ENCODE assay signal across 10 cellular contexts in the genomic region with DNA sequence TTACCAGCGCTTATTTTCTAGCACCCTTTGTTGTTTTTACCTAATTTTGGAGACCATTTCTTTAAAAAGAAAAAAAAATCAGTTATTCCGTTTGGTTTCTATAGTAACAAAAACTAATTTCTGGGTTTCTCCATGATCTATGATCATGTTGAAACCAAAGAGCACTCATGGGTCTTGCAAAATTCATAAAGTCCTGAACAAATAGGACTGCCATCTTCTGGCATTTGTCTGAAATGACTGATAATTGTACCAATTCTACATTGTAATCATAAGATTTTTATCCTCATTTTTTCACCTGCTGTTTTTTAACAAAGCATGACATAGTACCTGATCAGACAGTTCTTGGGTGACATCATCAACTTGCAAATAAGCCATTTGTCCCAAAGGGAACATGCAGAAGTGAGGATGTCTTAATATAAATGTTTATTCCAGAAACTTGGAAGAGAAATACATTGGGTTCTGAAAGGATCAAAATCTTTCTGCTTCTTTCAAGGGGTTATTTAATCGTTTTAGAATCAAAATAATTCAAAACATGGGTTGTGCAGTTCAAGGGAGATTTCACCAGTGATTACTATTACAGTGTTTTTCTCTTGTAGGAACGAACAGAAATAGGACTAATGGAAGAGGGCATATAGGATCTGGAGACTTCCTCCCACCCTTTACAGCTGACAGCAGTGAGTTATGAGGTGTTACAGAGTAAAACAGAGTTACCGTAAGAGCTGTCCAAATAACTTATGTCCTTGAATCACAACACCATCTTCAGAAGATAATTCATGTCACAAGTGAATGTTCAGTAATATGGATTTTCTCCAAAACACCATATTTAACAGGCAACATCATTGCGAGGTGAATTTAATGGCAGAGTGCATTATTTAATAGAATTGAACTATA.
DNase-seq lines count a peak whose midpoint lies in the region; ATAC-seq, FAIRE-seq and TF ChIP-seq lines count a peak whose summit lies in the region.
"Had no signal": no experiment of that assay in that cellular context is flagged by ENCODE, and none has a peak within 500 bp of the region (broad histone marks: within the 10 kb centered on the region; RNA-seq: fewer than 3 reads in every experiment).

No MANE protein-coding gene starts in this region.

- DNase-seq in A549 (ENCODE audit: low read depth in 1 of 2, low spot score in 1 of 2) (peak in 1 of 2 experiments; percentile 15), HFF-Myc (ENCODE audit: extremely low read depth, low read depth) (peak; percentile 72), WTC11 (ENCODE audit: low spot score) (no peak), keratinocyte (ENCODE audit: low read depth, low spot score) (no peak), DMS114 treated with DMSO at 0.1 percent for 48 hours (lab: John Stamatoyannopoulos, UW; ENCODE audit: unreplicated experiment) (no peak)
- DNase-seq: activated CD4-positive, alpha-beta T cell treated with anti-CD3 and anti-CD28 coated beads for 36 hours; naive B cell had no signal

- peak; percentile 41 to 42; a peak in 3 of 5 replicates for TF ChIP-seq RAD21 in A549 (conservative IDR thresholded peaks at IDR 0.05 in 1 of 2, IDR thresholded peaks at IDR 0.05 in 1 of 2)

- H3K27me3 ChIP-seq in keratinocyte (ENCODE audit: control insufficient read depth, extremely low read depth, insufficient read depth, low read length) = no peaks in the 10 kb centered on the region

- H3K4me3 Mint-ChIP-seq in WTC11 = no peak overlapping the region
- H3K4me3 Mint-ChIP-seq: activated CD4-positive, alpha-beta T cell treated with anti-CD3 and anti-CD28 coated beads for 36 hours; naive B cell had no signal

- no peak for TF ChIP-seq EP300 in A549 (IDR thresholded peaks at IDR 0.05)

- no peak overlapping the region for H3K27ac Mint-ChIP-seq in WTC11
- H3K27ac Mint-ChIP-seq: activated CD4-positive, alpha-beta T cell treated with anti-CD3 and anti-CD28 coated beads for 36 hours; naive B cell had no signal

- TF ChIP-seq POLR2A in A549 (IDR thresholded peaks at IDR 0.05; ENCODE audit: low read length) = no peak

- H3K36me3 Mint-ChIP-seq in WTC11 = no peaks in the 10 kb centered on the region
- H3K36me3 Mint-ChIP-seq: naive B cell had no signal

- H3K9ac ChIP-seq in keratinocyte (ENCODE audit: control insufficient read depth, extremely low read depth, insufficient read depth, low read length) = no peak overlapping the region

- H3K79me2 ChIP-seq in keratinocyte (ENCODE audit: control insufficient read depth, insufficient read depth, low read length) = no peaks in the 10 kb centered on the region

- FAIRE-seq in A549 (lab: Jason Lieb, UNC) (no peak), keratinocyte (lab: Jason Lieb, UNC) (peak; percentile 48)

- no peaks in the 10 kb centered on the region for H3K4me1 Mint-ChIP-seq in WTC11
- H3K4me1 Mint-ChIP-seq: activated CD4-positive, alpha-beta T cell treated with anti-CD3 and anti-CD28 coated beads for 36 hours; naive B cell had no signal

- no peaks in the 10 kb centered on the region for H4K20me1 ChIP-seq in keratinocyte (ENCODE audit: control insufficient read depth, extremely low read depth, insufficient read depth, low read length)

- CTCF ChIA-PET in A549 (lab: Yijun Ruan, JAX) = interaction anchor here (3.7 kb wide), 1 partner anchor 56 kb away, joined by 28 read pairs; no protein-coding TSS in a partner anchor
- CTCF ChIA-PET in WTC11 (lab: Charles Lee) = no interaction called here

- H3K4me3 ChIP-seq in A549 (no peak overlapping the region), HFF-Myc (replicated peaks; ENCODE audit: low read depth, low read length) (no peak overlapping the region), keratinocyte (ENCODE audit: control insufficient read depth in 2 of 3, extremely low read depth in 1 of 3, insufficient read depth in 2 of 3, low read depth in 1 of 3, low read length in 3 of 3) (no peak overlapping the region)

- H2AFZ ChIP-seq in keratinocyte (ENCODE audit: control insufficient read depth, low read length) = no peak overlapping the region

- no peaks in the 10 kb centered on the region for H3K9me3 ChIP-seq in A549
- no peaks in the 10 kb centered on the region for H3K9me3 ChIP-seq in keratinocyte (ENCODE audit: control insufficient read depth, low read depth, low read length)

- TF ChIP-seq CTCF in A549 (IDR thresholded peaks at IDR 0.05) (peak; percentile 48), HFF-Myc (IDR thresholded peaks at IDR 0.05; ENCODE audit: low read depth, low read length, missing control alignments) (no peak), WTC11 (IDR thresholded peaks at IDR 0.05) (no peak), keratinocyte (optimal IDR thresholded peaks at IDR 0.05 in 1 of 3, IDR thresholded peaks at IDR 0.05 in 1 of 3, conservative IDR thresholded peaks at IDR 0.05 in 1 of 3; ENCODE audit: extremely low read depth in 1 of 3, insufficient read depth in 2 of 3, low read length in 3 of 3) (no peak)

- H3K36me3 ChIP-seq in keratinocyte (ENCODE audit: control insufficient read depth in 2 of 2, extremely low read depth in 1 of 2, insufficient read depth in 2 of 2, low read length in 2 of 2) = no peaks in the 10 kb centered on the region

- dilution Hi-C loops in keratinocyte (cut with MboI; ENCODE audit: extremely low pct_ligation_motif_present, low sequenced_read_pairs) = no loop called here

- no peaks in the 10 kb centered on the region for H3K27me3 Mint-ChIP-seq in WTC11 (ENCODE audit: low read depth)

- no peaks in the 10 kb centered on the region for H3K9me1 ChIP-seq in keratinocyte (ENCODE audit: control insufficient read depth, extremely low read depth, insufficient read depth, low read length)

- peaks cover 11% of the 10 kb centered on the region for H3K9me3 Mint-ChIP-seq in WTC11

- ATAC-seq in A549 = no peak
- ATAC-seq in WTC11 = no peak
- no peak for ATAC-seq in HG03520 (IDR thresholded peaks at IDR 0.05; ENCODE audit: unreplicated experiment)
- ATAC-seq in HG02840 (IDR thresholded peaks at IDR 0.05; ENCODE audit: low FRiP score, unreplicated experiment) = no peak
- no peak for ATAC-seq in HG03139 (IDR thresholded peaks at IDR 0.05; ENCODE audit: unreplicated experiment)
- ATAC-seq: activated CD4-positive, alpha-beta T cell treated with anti-CD3 and anti-CD28 coated beads for 36 hours had no signal

- POLR2A ChIA-PET in A549 (lab: Yijun Ruan, JAX) = no interaction called here
- POLR2A ChIA-PET in WTC11 (lab: Charles Lee) = no interaction called here

- no peaks in the 10 kb centered on the region for H3K4me1 ChIP-seq in A549
- no peaks in the 10 kb centered on the region for H3K4me1 ChIP-seq in keratinocyte (ENCODE audit: control insufficient read depth, extremely low read depth, insufficient read depth, low read length)

- H3K27ac ChIP-seq in A549 (no peak overlapping the region), keratinocyte (ENCODE audit: control insufficient read depth, insufficient read depth, low read length) (no peak overlapping the region)

- H3K4me2 ChIP-seq in A549 (no peak overlapping the region), keratinocyte (ENCODE audit: control insufficient read depth, extremely low read depth, insufficient read depth, low read depth, low read length) (no peak overlapping the region)

- WGBS in A549 (ENCODE audit: missing lambda C conversion rate) = 36% methylated on average over 6 of the region's 6 CpGs

TF ChIP-seq in A549, 52 proteins besides CTCF, POLR2A, EP300 and RAD21:
- TF ChIP-seq SMC3 (IDR thresholded peaks at IDR 0.05) = peak; percentile 56
- no peak for TF ChIP-seq ZSCAN20 (CRISPR knock-in tag; IDR thresholded peaks at IDR 0.05)

TF ChIP-seq in WTC11, 78 proteins besides CTCF, POLR2A, EP300 and RAD21:
- no peak for TF ChIP-seq SMAD3 (CRISPR knock-in tag; IDR thresholded peaks at IDR 0.05; ENCODE audit: borderline replicate concordance)
- TF ChIP-seq, protein P1, sequence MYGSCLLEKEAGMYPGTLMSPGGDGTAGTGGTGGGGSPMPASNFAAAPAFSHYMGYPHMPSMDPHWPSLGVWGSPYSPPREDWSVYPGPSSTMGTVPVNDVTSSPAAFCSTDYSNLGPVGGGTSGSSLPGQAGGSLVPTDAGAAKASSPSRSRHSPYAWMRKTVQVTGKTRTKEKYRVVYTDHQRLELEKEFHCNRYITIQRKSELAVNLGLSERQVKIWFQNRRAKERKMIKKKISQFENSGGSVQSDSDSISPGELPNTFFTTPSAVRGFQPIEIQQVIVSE (CRISPR knock-in tag; IDR thresholded peaks at IDR 0.05; ENCODE audit: borderline replicate concordance) = peak; percentile 22; the same call in 1 of the 2 replicates
